Comparison of ENCODE assay signal across 29 cellular contexts in genomic region chr3:185306847-185307246, GRCh38.
"Had no signal": no experiment of that assay in that cellular context is flagged by ENCODE, and none has a peak within 500 bp of the region (broad histone marks: within the 10 kb centered on the region; RNA-seq: fewer than 3 reads in every experiment).

No MANE protein-coding gene starts in this region.

- ATAC-seq: natural killer cell; psoas muscle; right cardiac atrium; right lobe of liver; stimulated activated naive CD8-positive, alpha-beta T cell treated with anti-CD3 and anti-CD28 coated beads, Interleukin-15, amount 100 ng/mL, for 72 hours; stimulated activated naive CD8-positive, alpha-beta T cell treated with anti-CD3 and anti-CD28 coated beads, Interleukin-15, Interleukin-2, amounts not matched to agents 100 U/mL and 50 U/mL, for 24 hours; upper lobe of right lung had no signal

- H3K27me3 Mint-ChIP-seq: progenitor cell of endocrine pancreas; stimulated activated naive CD8-positive, alpha-beta T cell treated with anti-CD3 and anti-CD28 coated beads, Interleukin-15, amount 100 ng/mL, for 72 hours; type B pancreatic cell had no signal

- H3K27me3 ChIP-seq: neural progenitor cell, ovary, right lobe of liver, sigmoid colon, suprapubic skin, testis, tibial artery, transverse colon, upper lobe of right lung, uterus had no signal

- H3K4me1 ChIP-seq: neural progenitor cell, parathyroid adenoma, psoas muscle, sigmoid colon, suprapubic skin, tibial artery, uterus had no signal

- H3K4me2 ChIP-seq: neural progenitor cell had no signal

- DNase-seq: natural killer cell; occipital lobe; ovary; posterior cingulate gyrus; psoas muscle; right cardiac atrium; right lobe of liver; sigmoid colon; small intestine; stimulated activated CD4-positive, alpha-beta T cell treated with anti-CD3 and anti-CD28 coated beads, Interleukin-15, amount 100 ng/mL, for 24 hours; stimulated activated CD4-positive, alpha-beta T cell treated with anti-CD3 and anti-CD28 coated beads, Interleukin-2, amount 100 ng/mL, for 24 hours; stimulated activated CD4-positive, alpha-beta T cell treated with anti-CD3 and anti-CD28 coated beads, Interleukin-2, amount 100 ng/mL, for 48 hours; stimulated activated CD4-positive, alpha-beta T cell treated with anti-CD3 and anti-CD28 coated beads, Interleukin-4, amount 100 ng/mL, for 24 hours; stimulated activated naive CD4-positive, alpha-beta T cell; stimulated activated naive CD8-positive, alpha-beta T cell treated with anti-CD3 and anti-CD28 coated beads, Interleukin-15, amount 100 ng/mL, for 72 hours; stimulated activated naive CD8-positive, alpha-beta T cell treated with anti-CD3 and anti-CD28 coated beads, Interleukin-15, Interleukin-2, amounts not matched to agents 100 U/mL and 50 U/mL, for 24 hours; substantia nigra; testis; tibial artery; transverse colon; upper lobe of right lung; uterus had no signal

- H3K36me3 ChIP-seq: ovary, right lobe of liver, sigmoid colon, upper lobe of right lung, uterus had no signal

- H3K79me2 ChIP-seq: parathyroid adenoma had no signal

- H3K4me1 Mint-ChIP-seq: natural killer cell; nephron; neural progenitor cell; stimulated activated naive CD8-positive, alpha-beta T cell treated with anti-CD3 and anti-CD28 coated beads, Interleukin-15, amount 100 ng/mL, for 72 hours had no signal

- H3K9ac ChIP-seq: neural progenitor cell, parathyroid adenoma had no signal

- H3K4me3 ChIP-seq: neural progenitor cell, ovary, psoas muscle, right lobe of liver, sigmoid colon, suprapubic skin, testis, tibial artery, transverse colon, upper lobe of right lung, uterus had no signal

- H3K36me3 Mint-ChIP-seq: natural killer cell; stimulated activated effector memory CD8-positive, alpha-beta T cell treated with anti-CD3 and anti-CD28 coated beads, Interleukin-12 subunit alpha, Interleukin-12 subunit beta, amount 100 ng/mL, for 72 hours had no signal

- H3K27ac ChIP-seq: neural progenitor cell, ovary, parathyroid adenoma, psoas muscle, right lobe of liver, sigmoid colon, suprapubic skin, testis, tibial artery, transverse colon, upper lobe of right lung, uterus had no signal

- FAIRE-seq: small intestine had no signal

- H3K27ac Mint-ChIP-seq: natural killer cell; nephron; neural progenitor cell; progenitor cell of endocrine pancreas; stimulated activated effector memory CD8-positive, alpha-beta T cell treated with anti-CD3 and anti-CD28 coated beads, Interleukin-12 subunit alpha, Interleukin-12 subunit beta, amount 100 ng/mL, for 72 hours; stimulated activated naive CD8-positive, alpha-beta T cell treated with anti-CD3 and anti-CD28 coated beads, Interleukin-15, amount 100 ng/mL, for 72 hours; type B pancreatic cell had no signal

- H2AFZ ChIP-seq: neural progenitor cell, parathyroid adenoma had no signal

- H3K4me3 Mint-ChIP-seq: natural killer cell; nephron; neural progenitor cell; stimulated activated effector memory CD8-positive, alpha-beta T cell treated with anti-CD3 and anti-CD28 coated beads, Interleukin-12 subunit alpha, Interleukin-12 subunit beta, amount 100 ng/mL, for 72 hours; stimulated activated naive CD8-positive, alpha-beta T cell treated with anti-CD3 and anti-CD28 coated beads, Interleukin-15, amount 100 ng/mL, for 72 hours; type B pancreatic cell had no signal

- H3K9me3 ChIP-seq: ovary, right lobe of liver, sigmoid colon, testis, upper lobe of right lung had no signal
